In the genomic region with DNA sequence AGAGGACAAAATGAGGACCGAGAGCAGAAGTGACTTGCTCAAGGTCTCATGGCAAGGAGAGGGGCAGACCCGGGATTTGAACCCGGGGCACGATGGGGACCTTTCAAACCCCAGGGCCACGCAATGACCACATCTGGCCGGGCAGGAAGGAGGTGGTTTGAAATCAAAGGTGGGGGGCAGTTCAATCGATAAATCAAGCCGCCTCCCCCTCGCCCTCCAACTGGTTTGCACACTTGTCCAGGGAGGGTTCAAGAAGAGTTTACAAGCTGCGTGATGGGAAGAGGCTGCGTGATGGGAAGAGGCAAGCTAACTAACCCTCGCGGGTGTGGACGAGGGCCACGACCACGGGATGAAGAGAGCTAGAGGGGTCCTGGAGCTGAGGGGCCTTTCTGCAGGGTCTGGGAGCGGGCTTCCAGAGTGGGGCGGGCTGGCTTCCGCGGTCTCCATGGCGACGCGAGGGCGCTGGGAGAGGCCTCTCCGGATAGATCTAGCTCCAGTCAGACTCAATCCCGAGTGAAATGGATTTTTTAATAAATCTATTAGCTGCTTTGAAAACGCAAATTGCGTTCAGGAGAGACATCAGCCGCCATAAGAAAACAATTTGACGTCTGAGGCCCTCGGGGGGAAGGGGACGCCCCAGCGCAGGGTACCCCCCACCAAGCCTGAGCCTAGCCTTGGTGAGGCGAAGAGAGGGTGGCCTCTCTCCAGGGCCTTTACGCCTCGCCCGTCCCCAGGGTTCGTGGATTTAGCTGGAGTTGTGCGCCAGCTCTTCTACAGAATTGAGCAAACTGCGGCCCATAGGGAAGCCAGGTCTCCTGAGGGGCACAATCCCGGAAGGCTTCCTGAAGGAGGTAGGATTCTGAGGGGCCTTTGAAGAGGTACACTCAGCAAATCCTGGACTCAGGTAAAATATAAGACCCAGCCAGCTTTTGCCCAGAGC, we compare ENCODE assay signal across 20 cellular contexts.
"Had no signal": no experiment of that assay in that cellular context is flagged by ENCODE, and none has a peak within 500 bp of the region (broad histone marks: within the 10 kb centered on the region; RNA-seq: fewer than 3 reads in every experiment).

No MANE protein-coding gene starts in this region.

- H3K27me3 ChIP-seq: right lobe of liver, transverse colon had no signal

- DNase-seq: effector memory CD8-positive, alpha-beta T cell; foreskin fibroblast; immature natural killer cell; natural killer cell; occipital lobe; psoas muscle; retina; right lobe of liver; stimulated activated CD4-positive, alpha-beta T cell treated with anti-CD3 and anti-CD28 coated beads, Interleukin-15, amount 100 ng/mL, for 24 hours; stimulated activated CD4-positive, alpha-beta T cell treated with anti-CD3 and anti-CD28 coated beads, Interleukin-1b, Interleukin-23, amount 100 ng/mL, for 48 hours; stimulated activated CD4-positive, alpha-beta T cell treated with anti-CD3 and anti-CD28 coated beads, Interleukin-4, amount 100 ng/mL, for 24 hours; transverse colon had no signal

- H3K9me3 ChIP-seq: psoas muscle, right lobe of liver had no signal

- H2AFZ ChIP-seq: parathyroid adenoma had no signal

- ATAC-seq: effector memory CD8-positive, alpha-beta T cell; gastroesophageal sphincter; left colon; natural killer cell; psoas muscle; right lobe of liver; stimulated activated memory B cell treated with anti-CD40 and anti-IgM and Interleukin-4, amounts not matched to agents 10 μg/mL and 1 μg/mL and 100 μg/mL, for 72 hours had no signal

- H3K36me3 ChIP-seq: esophagus muscularis mucosa, gastroesophageal sphincter, right lobe of liver, thoracic aorta, transverse colon had no signal

- FAIRE-seq: keratinocyte had no signal

- H3K9ac ChIP-seq: parathyroid adenoma had no signal

- H3K79me2 ChIP-seq: parathyroid adenoma had no signal

- H3K27ac ChIP-seq: epithelial cell of prostate, esophagus muscularis mucosa, gastroesophageal sphincter, parathyroid adenoma, psoas muscle, right lobe of liver, thoracic aorta, transverse colon had no signal

- H3K4me3 ChIP-seq: esophagus muscularis mucosa, gastroesophageal sphincter, psoas muscle, right lobe of liver, thoracic aorta, transverse colon had no signal

- H3K4me1 ChIP-seq: esophagus muscularis mucosa, gastroesophageal sphincter, parathyroid adenoma, psoas muscle, right lobe of liver had no signal
